12 cellular contexts compared by ENCODE assay signal in genomic region chr10:120978589-120979252, GRCh38.
DNase-seq lines count a peak whose midpoint lies in the region; TF ChIP-seq lines count a peak whose summit lies in the region.
"Had no signal": no experiment of that assay in that cellular context is flagged by ENCODE, and none has a peak within 500 bp of the region (broad histone marks: within the 10 kb centered on the region; RNA-seq: fewer than 3 reads in every experiment).

No MANE protein-coding gene starts in this region.

- TF ChIP-seq CTCF in HEK293 (tag by site-specific recombination; IDR thresholded peaks at IDR 0.05) (no peak), adrenal gland (IDR thresholded peaks at IDR 0.05) (no peak), kidney epithelial cell (IDR thresholded peaks at IDR 0.05; ENCODE audit: insufficient read depth, low read length, poor library complexity, severe bottlenecking) (no peak)

- DNase-seq in adrenal gland (peak in 2 of 7 donors; percentile 22 to 53), kidney epithelial cell (ENCODE audit: low read depth) (peak; percentile 57), NCI-H1417 (lab: John Stamatoyannopoulos, UW) (no peak), ecto neural progenitor cell (ENCODE audit: low spot score) (no peak), HuH-7 (ENCODE audit: low spot score) (no peak)
- DNase-seq in activated naive CD4-positive, alpha-beta T cell treated with anti-CD3 and anti-CD28 coated beads, Interleukin-2, amount 10 ng/mL, durations not matched to agents 7 days and 5 days = no peak
- DNase-seq: NCI-H2081 treated with DMSO at 0.1 percent for 48 hours had no signal

- H3K9me3 Mint-ChIP-seq in activated naive CD4-positive, alpha-beta T cell treated with anti-CD3 and anti-CD28 coated beads, Interleukin-2, amount 10 ng/mL, durations not matched to agents 7 days and 5 days = no peaks in the 10 kb centered on the region
- H3K9me3 Mint-ChIP-seq: activated CD4-positive, alpha-beta memory T cell treated with anti-CD3 and anti-CD28 coated beads, Interleukin-2, amount 10 ng/mL, durations not matched to agents 7 days and 5 days had no signal

- H3K9me3 ChIP-seq in HEK293 (ENCODE audit: control insufficient read depth, insufficient read depth, low read depth, low read length) (no peaks in the 10 kb centered on the region; the same call in 1 of the 2 replicates), adrenal gland (replicated peaks in 1 of 3) (no peaks in the 10 kb centered on the region), stomach smooth muscle (ENCODE audit: control insufficient read depth in 2 of 2, low read length in 2 of 2) (peaks cover 0 to 6% of the 10 kb centered on the region in 2 donors)

- no peaks in the 10 kb centered on the region for H3K36me3 Mint-ChIP-seq in activated naive CD4-positive, alpha-beta T cell treated with anti-CD3 and anti-CD28 coated beads, Interleukin-2, amount 10 ng/mL, durations not matched to agents 7 days and 5 days

- H3K4me1 ChIP-seq in HEK293 (ENCODE audit: control insufficient read depth, insufficient read depth, low read length) (peaks cover 46% of the 10 kb centered on the region), adrenal gland (replicated peaks in 1 of 2) (peaks cover 22 to 24% of the 10 kb centered on the region in 2 donors), stomach smooth muscle (ENCODE audit: control insufficient read depth, insufficient read depth, low read length) (peaks cover 9% of the 10 kb centered on the region)

- intact Hi-C loops in adrenal gland (cut with DNase I) = no loop called here

- WGBS in adrenal gland, 4 donors = 12 to 19% (median 14%) methylated on average over 11 to 15 of the region's 15 CpGs

- peak overlapping the region; percentile 86 for H3K27ac ChIP-seq in HEK293 (ENCODE audit: extremely low read depth, low read depth, low read length)
- H3K27ac ChIP-seq in adrenal gland = peak overlapping the region in 4 of 5 donors; percentile 40 to 69 (median 52)
- H3K27ac ChIP-seq in stomach smooth muscle (ENCODE audit: low read length) = no peak overlapping the region
- H3K27ac ChIP-seq: GM23248, HL-60 had no signal

- no peaks in the 10 kb centered on the region for H3K4me1 Mint-ChIP-seq in activated naive CD4-positive, alpha-beta T cell treated with anti-CD3 and anti-CD28 coated beads, Interleukin-2, amount 10 ng/mL, durations not matched to agents 7 days and 5 days
- H3K4me1 Mint-ChIP-seq: activated CD4-positive, alpha-beta memory T cell treated with anti-CD3 and anti-CD28 coated beads, Interleukin-2, amount 10 ng/mL, durations not matched to agents 7 days and 5 days had no signal

- POLR2A ChIA-PET in HEK293 (lab: Yijun Ruan, JAX) = interaction anchor here (1.0 to 1.7 kb wide), 2 partner anchors 11 to 13 kb away, joined by 3 to 10 read pairs; no protein-coding TSS in a partner anchor

- TF ChIP-seq POLR2A in adrenal gland (IDR thresholded peaks at IDR 0.05) = no peak

- CTCF ChIA-PET in HEK293 (lab: Yijun Ruan, JAX) = no interaction called here
- CTCF ChIA-PET in activated naive CD4-positive, alpha-beta T cell treated with anti-CD3 and anti-CD28 coated beads, Interleukin-2, amount 10 ng/mL, durations not matched to agents 7 days and 5 days (lab: Charles Lee) = no interaction called here

- no peak overlapping the region for H3K9ac ChIP-seq in stomach smooth muscle (ENCODE audit: low read length in 2 of 2)
- H3K9ac ChIP-seq: GM23248 had no signal

- no peaks in the 10 kb centered on the region for H3K36me3 ChIP-seq in HEK293 (ENCODE audit: control insufficient read depth in 2 of 2, insufficient read depth in 1 of 2, low read length in 2 of 2)
- H3K36me3 ChIP-seq in adrenal gland (replicated peaks in 1 of 2) = no peaks in the 10 kb centered on the region
- no peaks in the 10 kb centered on the region for H3K36me3 ChIP-seq in kidney epithelial cell (ENCODE audit: control insufficient read depth, insufficient read depth, low read length)
- no peaks in the 10 kb centered on the region for H3K36me3 ChIP-seq in stomach smooth muscle (ENCODE audit: control insufficient read depth in 2 of 2, insufficient read depth in 2 of 2, low read length in 2 of 2)

- H3K4me3 ChIP-seq in HEK293 (ENCODE audit: low read depth, low read length) (peak overlapping the region; percentile 32), adrenal gland (peak overlapping the region in 2 of 4 donors; percentile 25), kidney epithelial cell (ENCODE audit: low read depth, low read length) (peak overlapping the region; percentile 7), stomach smooth muscle (ENCODE audit: low read length in 2 of 2) (peak overlapping the region; percentile 41 to 76)
- H3K4me3 ChIP-seq: GM23248 had no signal

- H3K27ac Mint-ChIP-seq in activated naive CD4-positive, alpha-beta T cell treated with anti-CD3 and anti-CD28 coated beads, Interleukin-2, amount 10 ng/mL, durations not matched to agents 7 days and 5 days = no peak overlapping the region
- H3K27ac Mint-ChIP-seq: activated CD4-positive, alpha-beta memory T cell treated with anti-CD3 and anti-CD28 coated beads, Interleukin-2, amount 10 ng/mL, durations not matched to agents 7 days and 5 days had no signal

- H3K27me3 ChIP-seq in adrenal gland (no peaks in the 10 kb centered on the region), kidney epithelial cell (ENCODE audit: control insufficient read depth, insufficient read depth, low read length) (peaks cover 2% of the 10 kb centered on the region), stomach smooth muscle (ENCODE audit: control insufficient read depth in 1 of 2, insufficient read depth in 2 of 2, low read length in 2 of 2) (peaks cover 9 to 14% of the 10 kb centered on the region in 2 donors)

- H3K27me3 Mint-ChIP-seq in activated naive CD4-positive, alpha-beta T cell treated with anti-CD3 and anti-CD28 coated beads, Interleukin-2, amount 10 ng/mL, durations not matched to agents 7 days and 5 days = peaks cover 41% of the 10 kb centered on the region

- no peak overlapping the region for H3K4me3 Mint-ChIP-seq in activated naive CD4-positive, alpha-beta T cell treated with anti-CD3 and anti-CD28 coated beads, Interleukin-2, amount 10 ng/mL, durations not matched to agents 7 days and 5 days
- H3K4me3 Mint-ChIP-seq: activated CD4-positive, alpha-beta memory T cell treated with anti-CD3 and anti-CD28 coated beads, Interleukin-2, amount 10 ng/mL, durations not matched to agents 7 days and 5 days had no signal

TF ChIP-seq in HEK293, 187 proteins besides CTCF, POLR2A, EP300 and RAD21 (continues in another document):
- TF ChIP-seq ZNF571 (tag by site-specific recombination; IDR thresholded peaks at IDR 0.05) = no peak
- no peak for TF ChIP-seq ZNF202 (tag by site-specific recombination; IDR thresholded peaks at IDR 0.05; ENCODE audit: borderline replicate concordance)
- TF ChIP-seq ZNF692 (tag by site-specific recombination; IDR thresholded peaks at IDR 0.05) = 0 out of 2 replicates have a peak, but pooled peaks have one; percentile 63
- TF ChIP-seq ZNF362 (tag by site-specific recombination; IDR thresholded peaks at IDR 0.05) = no peak
- TF ChIP-seq OVOL3 (tag by site-specific recombination; IDR thresholded peaks at IDR 0.05) = peak; percentile 24
- peak; percentile 32; the same call in 1 of the 2 replicates for TF ChIP-seq MZF1 (tag by site-specific recombination; IDR thresholded peaks at IDR 0.05; ENCODE audit: borderline replicate concordance)
- 0 out of 2 replicates have a peak, but pooled peaks have one; percentile 41 for TF ChIP-seq ZFP37 (tag by site-specific recombination; IDR thresholded peaks at IDR 0.05)
- TF ChIP-seq GLIS2 (tag by site-specific recombination; IDR thresholded peaks at IDR 0.05) = no peak
- TF ChIP-seq ZNF510 (tag by site-specific recombination; IDR thresholded peaks at IDR 0.05; ENCODE audit: insufficient replicate concordance) = no peak
- TF ChIP-seq AEBP2 (tag by site-specific recombination; IDR thresholded peaks at IDR 0.05; ENCODE audit: borderline replicate concordance) = no peak
- TF ChIP-seq ZNF23 (tag by site-specific recombination; IDR thresholded peaks at IDR 0.05; ENCODE audit: borderline replicate concordance) = no peak
- peak; percentile 49; the same call in 1 of the 2 replicates for TF ChIP-seq ZNF24 (tag by site-specific recombination; IDR thresholded peaks at IDR 0.05)
- TF ChIP-seq GFI1B (tag by site-specific recombination; IDR thresholded peaks at IDR 0.05) = peak; percentile 98
- peak; percentile 85; the same call in 1 of the 2 replicates for TF ChIP-seq ZNF561 (tag by site-specific recombination; IDR thresholded peaks at IDR 0.05; ENCODE audit: borderline replicate concordance)
